In genomic region chr7:78768859-78769258, GRCh38 we compare ENCODE assay signal across 1 cellular context.
TF ChIP-seq lines count a peak whose summit lies in the region.

No MANE protein-coding gene starts in this region.

TF ChIP-seq in HepG2, 621 proteins besides CTCF, POLR2A, EP300 and RAD21 (continued from another document):
- no peak for TF ChIP-seq ZNF691 (CRISPR knock-in tag; IDR thresholded peaks at IDR 0.05; ENCODE audit: borderline replicate concordance, low read depth)
- no peak for TF ChIP-seq POGZ (CRISPR knock-in tag; IDR thresholded peaks at IDR 0.05)
- TF ChIP-seq HDAC1 (CRISPR knock-in tag; IDR thresholded peaks at IDR 0.05), result no peak
- TF ChIP-seq ZNF784 (CRISPR knock-in tag; IDR thresholded peaks at IDR 0.05; ENCODE audit: borderline replicate concordance), result no peak
- TF ChIP-seq KMT2B (CRISPR knock-in tag; IDR thresholded peaks at IDR 0.05), result no peak
- no peak for TF ChIP-seq SIN3A (IDR thresholded peaks at IDR 0.05; ENCODE audit: borderline replicate concordance, low read depth, low read length)
- no peak for TF ChIP-seq LRRFIP1 (CRISPR knock-in tag; conservative IDR thresholded peaks at IDR 0.05)
- no peak for TF ChIP-seq ZNF549 (CRISPR knock-in tag; IDR thresholded peaks at IDR 0.05)
- TF ChIP-seq THAP9 (CRISPR knock-in tag; IDR thresholded peaks at IDR 0.05; ENCODE audit: borderline replicate concordance), result no peak
- TF ChIP-seq ZC3H4 (CRISPR knock-in tag; IDR thresholded peaks at IDR 0.05; ENCODE audit: borderline replicate concordance), result no peak
- TF ChIP-seq ZKSCAN8 (CRISPR knock-in tag; IDR thresholded peaks at IDR 0.05; ENCODE audit: borderline replicate concordance), result no peak
